In genomic region chr18:41955688-41956087, GRCh38 we compare ENCODE assay signal across 8 cellular contexts. TPM values are rescaled to one million over a fixed set of nuclear protein-coding genes. Genes with fewer than 3 reads are reported as not detected.
A peak's percentile ranks its signal among the peaks of the same experiment; 100 is the strongest.
DNase-seq lines count a peak whose midpoint lies in the region; ATAC-seq and TF ChIP-seq lines count a peak whose summit lies in the region.

No MANE protein-coding gene starts in this region.

- no peak for TF ChIP-seq CTCF in OCI-LY7 (conservative IDR thresholded peaks at IDR 0.05; ENCODE audit: low read length)
- TF ChIP-seq CTCF in epithelial cell of proximal tubule (conservative IDR thresholded peaks at IDR 0.05; ENCODE audit: low read depth, low read length) = no peak

- intact Hi-C loops in OCI-LY7 (cut with micrococcal nuclease; ENCODE audit: unreplicated experiment) = no loop called here

- WGBS in trophoblast cell (ENCODE audit: extremely low coverage, insufficient coverage, insufficient read length) = no CpG with 5 or more reads among the region's 11 CpGs

- H2BK12ac ChIP-seq in trophoblast cell (ENCODE audit: low read length) = no peak overlapping the region

- H3K4me2 ChIP-seq in OCI-LY7 (ENCODE audit: low read length) (peak overlapping the region; percentile 83), trophoblast cell (ENCODE audit: low read length) (peak overlapping the region; percentile 82)

- no peak overlapping the region for H2AK5ac ChIP-seq in trophoblast cell (ENCODE audit: low read length)

- H3K79me1 ChIP-seq in trophoblast cell (ENCODE audit: low read length) = no peaks in the 10 kb centered on the region

- H2AFZ ChIP-seq in OCI-LY7 (ENCODE audit: low read length) (peak overlapping the region; percentile 99; the same call in 1 of the 2 replicates), trophoblast cell (ENCODE audit: insufficient read depth, low read length, poor library complexity) (no peak overlapping the region)

- peaks cover 8% of the 10 kb centered on the region for H3K36me3 ChIP-seq in OCI-LY7 (ENCODE audit: insufficient read depth, low read length)
- peaks cover 3 to 5% of the 10 kb centered on the region in 2 experiments for H3K36me3 ChIP-seq in trophoblast cell (ENCODE audit: control insufficient read depth in 1 of 2, insufficient read depth in 2 of 2, low read length in 2 of 2)

- no peak overlapping the region for H4K8ac ChIP-seq in trophoblast cell (ENCODE audit: low read depth, low read length)

- H3K4ac ChIP-seq in trophoblast cell (ENCODE audit: low read depth, low read length) = peak overlapping the region; percentile 60

- BruUV-seq in OCI-LY7 (replicated peaks; lab: Mats Ljungman, UMichigan) = no TSS peak

- no peak for ATAC-seq in GM21528 (IDR thresholded peaks at IDR 0.05; ENCODE audit: low FRiP score, unreplicated experiment)

- peaks cover 22% of the 10 kb centered on the region for H3K79me2 ChIP-seq in OCI-LY7 (ENCODE audit: insufficient read depth, low read depth, low read length)
- H3K79me2 ChIP-seq in trophoblast cell (ENCODE audit: control insufficient read depth, insufficient read depth, low read length, poor library complexity) = peaks cover 3% of the 10 kb centered on the region

- peak overlapping the region; percentile 38 for H3K9ac ChIP-seq in trophoblast cell (ENCODE audit: low read length)

- H3K4me1 ChIP-seq in OCI-LY7 (ENCODE audit: insufficient read depth, low read length, poor library complexity, severe bottlenecking) = peaks cover 12% of the 10 kb centered on the region
- no peaks in the 10 kb centered on the region for H3K4me1 ChIP-seq in trophoblast cell (ENCODE audit: control insufficient read depth in 1 of 2, insufficient read depth in 2 of 2, low read length in 2 of 2)

- H3K14ac ChIP-seq in trophoblast cell (ENCODE audit: low read length) = no peak overlapping the region

- no peak overlapping the region for H4K12ac ChIP-seq in trophoblast cell (ENCODE audit: low read depth, low read length)

- H2BK5ac ChIP-seq in trophoblast cell (ENCODE audit: low read depth, low read length, poor library complexity) = no peak overlapping the region

- no peaks in the 10 kb centered on the region for H3K9me2 ChIP-seq in OCI-LY7 (ENCODE audit: insufficient read depth, low read length)

- H4K91ac ChIP-seq in trophoblast cell (ENCODE audit: low read depth, low read length) = no peak overlapping the region

- H3K23ac ChIP-seq in trophoblast cell (ENCODE audit: low read length) = no peak overlapping the region

- DNase-seq in OCI-LY7 (ENCODE audit: low spot score) (no peak), epithelial cell of proximal tubule (ENCODE audit: low read depth) (no peak), trophoblast cell (peak in 1 of 2 donors; percentile 8), T-helper 9 cell (no peak), NCI-H526 (lab: John Stamatoyannopoulos, UW) (no peak), NCI-H1092 treated with DMSO at 0.1 percent for 48 hours (lab: John Stamatoyannopoulos, UW) (no peak)

- H3K18ac ChIP-seq in trophoblast cell (ENCODE audit: low read length) = no peak overlapping the region

- CTCF ChIA-PET in OCI-LY7 (lab: Charles Lee; ENCODE audit: unreplicated experiment) = no interaction called here

- H3K9me3 ChIP-seq in OCI-LY7 (ENCODE audit: low read length) (no peaks in the 10 kb centered on the region), trophoblast cell (ENCODE audit: insufficient read depth, low read depth, low read length) (no peaks in the 10 kb centered on the region)

- POLR2A ChIA-PET in OCI-LY7 (lab: Charles Lee) = no interaction called here

- H3K4me3 ChIP-seq in GM08714 (ENCODE audit: low read length) (peak overlapping the region; percentile 97), OCI-LY7 (ENCODE audit: low read depth, low read length, poor library complexity, severe bottlenecking) (peak overlapping the region; percentile 89), epithelial cell of proximal tubule (ENCODE audit: low read depth, low read length) (peak overlapping the region; percentile 80), trophoblast cell (ENCODE audit: low read depth, low read length) (peak overlapping the region; percentile 91)

- no peak overlapping the region for H3K27ac ChIP-seq in OCI-LY7 (ENCODE audit: low read depth, low read length, poor library complexity, severe bottlenecking)
- H3K27ac ChIP-seq in trophoblast cell (ENCODE audit: low read depth, low read length) = no peak overlapping the region

- H4K20me1 ChIP-seq in OCI-LY7 (ENCODE audit: insufficient read depth, low read length) = no peaks in the 10 kb centered on the region; the same call in 1 of the 2 replicates

- no peak overlapping the region for H2BK120ac ChIP-seq in trophoblast cell (ENCODE audit: insufficient read depth, low read length, poor library complexity)

- no peaks in the 10 kb centered on the region for H3K27me3 ChIP-seq in trophoblast cell (ENCODE audit: insufficient read depth, low read length)

RNA-seq across cellular contexts. Expression of gene PIK3C3, which starts 0.7 kb away (rescaled TPM):
- total RNA-seq in OCI-LY7 (2014; rRNA removed; shearing (Covaris generic)) = 8.3 and 9.3 TPM in 2 replicates
- 22.3 and 23.3 TPM in 2 replicates for total RNA-seq in OCI-LY7 (2022)
- total RNA-seq in epithelial cell of proximal tubule = 28.4 and 62.2 TPM in 2 replicates
- polyA plus RNA-seq in trophoblast cell (2013) = 34.3 and 36.5 TPM in 2 replicates
